ENCODE assay signal across 16 cellular contexts in the genomic region with DNA sequence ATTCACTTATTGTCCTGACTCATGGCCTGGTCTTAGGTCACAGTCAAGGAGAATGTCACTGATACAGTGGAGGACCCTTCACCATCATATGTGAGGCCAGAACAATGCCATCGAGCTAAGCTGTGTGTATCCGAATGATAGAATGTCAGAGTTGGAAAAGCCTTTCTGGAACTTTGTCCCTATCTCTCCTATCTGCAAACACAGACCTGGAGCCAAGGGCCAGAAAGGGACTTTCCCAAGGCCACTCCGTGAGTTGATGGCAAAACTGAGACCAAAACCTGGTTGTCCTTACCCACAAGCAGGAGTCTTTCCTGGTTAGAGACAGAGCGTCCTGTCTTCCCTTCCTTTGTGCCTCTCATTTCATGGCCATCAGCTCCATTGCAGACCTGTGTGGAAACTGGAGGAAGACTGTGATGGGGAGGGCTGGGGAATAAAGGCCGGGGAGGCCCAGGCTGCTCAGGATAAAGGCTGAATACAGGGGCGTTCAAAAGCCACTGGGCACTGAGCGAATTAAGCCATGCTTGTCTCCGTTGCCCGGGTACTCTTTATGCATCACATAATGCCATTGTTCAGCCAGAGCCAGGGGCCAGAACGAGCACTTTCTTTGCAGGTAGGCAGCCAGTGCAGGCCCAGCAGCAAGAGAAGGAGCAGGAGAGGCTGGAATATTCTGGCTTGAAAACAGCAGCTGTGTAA.
A peak's percentile ranks its signal among the peaks of the same experiment; 100 is the strongest.
DNase-seq lines count a peak whose midpoint lies in the region; ATAC-seq and TF ChIP-seq lines count a peak whose summit lies in the region.
"Had no signal": no experiment of that assay in that cellular context is flagged by ENCODE, and none has a peak within 500 bp of the region (broad histone marks: within the 10 kb centered on the region; RNA-seq: fewer than 3 reads in every experiment).

No MANE protein-coding gene starts in this region.

- no peaks in the 10 kb centered on the region for H3K36me3 Mint-ChIP-seq in nephron progenitor cell (ENCODE audit: low read depth)
- H3K36me3 Mint-ChIP-seq: CD4-positive, CD25-positive, alpha-beta regulatory T cell; IgD-negative memory B cell had no signal

- H3K4me3 Mint-ChIP-seq in nephron progenitor cell, result no peak overlapping the region
- H3K4me3 Mint-ChIP-seq: CD4-positive, CD25-positive, alpha-beta regulatory T cell; IgD-negative memory B cell had no signal

- peaks cover 61% of the 10 kb centered on the region for H3K4me1 Mint-ChIP-seq in nephron progenitor cell
- H3K4me1 Mint-ChIP-seq: CD4-positive, CD25-positive, alpha-beta regulatory T cell had no signal

- TF ChIP-seq EP300 in neural cell (conservative IDR thresholded peaks at IDR 0.05; ENCODE audit: poor library complexity, severe bottlenecking), result no peak

- peak overlapping the region; percentile 30 for H2AFZ ChIP-seq in neural cell (ENCODE audit: low read depth, low read length)

- H3F3A ChIP-seq in neural cell (ENCODE audit: insufficient read depth, low read length, poor library complexity, severe bottlenecking), result no peaks in the 10 kb centered on the region

- H3K27me3 ChIP-seq in BLaER1 treated with 17β-estradiol and CSF1 and Interleukin-3, amounts not matched to agents 10 nM and 100 nM, result no peaks in the 10 kb centered on the region
- no peaks in the 10 kb centered on the region for H3K27me3 ChIP-seq in ectodermal cell (ENCODE audit: control insufficient read depth, insufficient read depth, low read length, poor library complexity, severe bottlenecking)
- no peaks in the 10 kb centered on the region for H3K27me3 ChIP-seq in neural cell (ENCODE audit: insufficient read depth, low read depth, low read length)
- H3K27me3 ChIP-seq in MG63, result no peaks in the 10 kb centered on the region

- H4K20me1 ChIP-seq in BLaER1 treated with 17β-estradiol and CSF1 and Interleukin-3, amounts not matched to agents 10 nM and 100 nM, result no peaks in the 10 kb centered on the region; a peak in 1 of 22 replicates
- H4K20me1 ChIP-seq in neural cell (ENCODE audit: insufficient read depth), result no peaks in the 10 kb centered on the region

- H3K79me2 ChIP-seq in neural cell (replicated peaks; ENCODE audit: insufficient read depth, low read length), result no peaks in the 10 kb centered on the region

- no peak overlapping the region for H3K9ac ChIP-seq in BLaER1 treated with 17β-estradiol and CSF1 and Interleukin-3, amounts not matched to agents 10 nM and 100 nM
- peak overlapping the region; percentile 21 for H3K9ac ChIP-seq in neural cell (ENCODE audit: low read length)

- TF ChIP-seq RAD21 in neural cell (conservative IDR thresholded peaks at IDR 0.05), result no peak

- H3K36me3 ChIP-seq in BLaER1 treated with 17β-estradiol and CSF1 and Interleukin-3, amounts not matched to agents 10 nM and 100 nM, result no peaks in the 10 kb centered on the region
- H3K36me3 ChIP-seq in ectodermal cell (ENCODE audit: control insufficient read depth, insufficient read depth, low read length) (no peaks in the 10 kb centered on the region), neural cell (ENCODE audit: insufficient read depth, low read length) (no peaks in the 10 kb centered on the region), MG63 (no peaks in the 10 kb centered on the region)

- peak overlapping the region in 3 of 11 experiments; percentile 8 to 18 (median 14); a peak in 2 of 22 replicates for H3K27ac ChIP-seq in BLaER1 treated with 17β-estradiol and CSF1 and Interleukin-3, amounts not matched to agents 10 nM and 100 nM
- peak overlapping the region; percentile 41 for H3K27ac ChIP-seq in ectodermal cell (ENCODE audit: insufficient read depth, low read depth, low read length, poor library complexity, severe bottlenecking)
- H3K27ac ChIP-seq in neural cell (ENCODE audit: low read length), result no peak overlapping the region

- no peak overlapping the region for H3K27ac Mint-ChIP-seq in nephron progenitor cell
- H3K27ac Mint-ChIP-seq: CD4-positive, CD25-positive, alpha-beta regulatory T cell; IgD-negative memory B cell had no signal

- H3K4me3 ChIP-seq in BLaER1 treated with 17β-estradiol and CSF1 and Interleukin-3, amounts not matched to agents 10 nM and 100 nM, result no peak overlapping the region
- H3K4me3 ChIP-seq in ectodermal cell (ENCODE audit: insufficient read depth, low read depth, low read length) (no peak overlapping the region), neural cell (ENCODE audit: low read length) (no peak overlapping the region), MG63 (no peak overlapping the region)

- H3K4me2 ChIP-seq in BLaER1 treated with 17β-estradiol and CSF1 and Interleukin-3, amounts not matched to agents 10 nM and 100 nM, result peak overlapping the region; percentile 48 to 73 (median 66); a peak in 18 of 22 replicates
- H3K4me2 ChIP-seq in neural cell (ENCODE audit: low read length), result no peak overlapping the region

- no peak for TF ChIP-seq CTCF in neural cell (IDR thresholded peaks at IDR 0.05; ENCODE audit: poor library complexity, severe bottlenecking)
- TF ChIP-seq CTCF in nephron progenitor cell (IDR thresholded peaks at IDR 0.05), result no peak

- H3K27me3 Mint-ChIP-seq in nephron progenitor cell (ENCODE audit: low read depth, poor library complexity), result peaks cover 23% of the 10 kb centered on the region
- H3K27me3 Mint-ChIP-seq: CD4-positive, CD25-positive, alpha-beta regulatory T cell had no signal

- H3K4me1 ChIP-seq in BLaER1 treated with 17β-estradiol and CSF1 and Interleukin-3, amounts not matched to agents 10 nM and 100 nM, result peaks cover 26 to 56% (median 49%) of the 10 kb centered on the region in 10 experiments
- peaks cover 54% of the 10 kb centered on the region for H3K4me1 ChIP-seq in ectodermal cell (ENCODE audit: control insufficient read depth, insufficient read depth, low read length)

- H3K9me3 Mint-ChIP-seq in nephron progenitor cell, result no peaks in the 10 kb centered on the region
- H3K9me3 Mint-ChIP-seq: CD4-positive, CD25-positive, alpha-beta regulatory T cell; IgD-negative memory B cell had no signal

- no peaks in the 10 kb centered on the region for H3K9me2 ChIP-seq in neural cell (ENCODE audit: insufficient read depth, low read length)

- 70 to 75% methylated on average over 10 of the region's 10 CpGs for WGBS in ectodermal cell, 2 experiments

- ATAC-seq in HG03045 (IDR thresholded peaks at IDR 0.05; ENCODE audit: unreplicated experiment) (no peak), GM21381 (IDR thresholded peaks at IDR 0.05; ENCODE audit: unreplicated experiment) (no peak)

- DNase-seq in HuH-7 (ENCODE audit: low spot score) (peak; percentile 25), nephron progenitor cell (no peak), MG63 (no peak)
- DNase-seq: AML-193; CD4-positive, CD25-positive, alpha-beta regulatory T cell; NCI-H1105 treated with DMSO at 0.1 percent for 48 hours; NCI-H1694 treated with DMSO at 0.1 percent for 48 hours; NCI-H446 treated with DMSO at 0.1 percent for 48 hours; RPMI8226; SIG-M5 had no signal

- no peaks in the 10 kb centered on the region for H3K9me3 ChIP-seq in BLaER1 treated with 17β-estradiol and CSF1 and Interleukin-3, amounts not matched to agents 10 nM and 100 nM (replicated peaks in 1 of 11)
- no peaks in the 10 kb centered on the region for H3K9me3 ChIP-seq in ectodermal cell (ENCODE audit: control insufficient read depth, low read length)
- no peaks in the 10 kb centered on the region for H3K9me3 ChIP-seq in neural cell (ENCODE audit: low read length)
- no peaks in the 10 kb centered on the region for H3K9me3 ChIP-seq in MG63

TF ChIP-seq in neural cell, 6 proteins besides CTCF, POLR2A, EP300 and RAD21:
- TF ChIP-seq REST (IDR thresholded peaks at IDR 0.05; ENCODE audit: borderline replicate concordance) (no peak), EZH2 (IDR thresholded peaks at IDR 0.05; ENCODE audit: borderline replicate concordance, insufficient read depth, low read length, poor library complexity, severe bottlenecking) (no peak), SMC3 (conservative IDR thresholded peaks at IDR 0.05; ENCODE audit: poor library complexity) (no peak), MXI1 (conservative IDR thresholded peaks at IDR 0.05; ENCODE audit: poor library complexity, severe bottlenecking) (no peak), TAF1 (IDR thresholded peaks at IDR 0.05; ENCODE audit: low read depth) (no peak), POLR2AphosphoS5 (IDR thresholded peaks at IDR 0.05) (no peak)
TF ChIP-seq in neural cell: peak in this region for 0.
